8 cellular contexts compared by ENCODE assay signal in the genomic region with DNA sequence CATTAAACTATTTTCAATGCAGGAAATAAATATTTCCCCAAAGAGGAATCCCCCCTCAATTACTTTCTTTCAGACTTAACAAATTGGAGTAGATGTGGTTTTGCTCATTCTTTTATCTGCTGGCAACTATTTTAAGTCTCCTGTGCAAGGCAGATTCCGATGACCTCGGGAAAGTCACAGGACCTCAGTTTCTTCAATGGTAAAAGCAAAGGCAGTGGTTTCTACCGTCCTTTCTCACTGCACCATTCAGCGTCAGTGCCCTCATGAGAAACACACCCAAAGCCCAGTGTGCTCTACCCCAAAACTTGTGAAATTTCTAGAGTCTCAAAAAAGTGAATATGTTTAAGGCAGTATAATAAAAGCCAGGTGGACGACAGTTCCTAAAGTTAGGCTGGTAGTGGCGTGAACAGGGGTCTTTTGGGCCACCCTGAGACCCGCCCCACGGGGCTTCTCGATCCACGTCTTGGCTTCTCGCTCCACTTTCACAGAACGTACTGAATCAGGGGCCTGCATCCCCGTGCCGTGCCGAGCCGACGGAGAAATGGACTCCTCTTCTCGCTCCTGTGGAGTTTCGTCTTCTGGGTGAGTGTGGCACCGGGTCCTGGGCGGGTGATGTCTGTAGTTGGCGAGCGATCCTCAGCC. TPM values are rescaled to one million over a fixed set of nuclear protein-coding genes. Genes with fewer than 3 reads are reported as not detected.
A peak's percentile ranks its signal among the peaks of the same experiment; 100 is the strongest.
DNase-seq lines count a peak whose midpoint lies in the region; ATAC-seq and TF ChIP-seq lines count a peak whose summit lies in the region.

No MANE protein-coding gene starts in this region.

- peak overlapping the region; percentile 70 for H3K4me3 ChIP-seq in HFF-Myc (replicated peaks; ENCODE audit: low read depth, low read length)
- peak overlapping the region; percentile 88 to 98 (median 90) for H3K4me3 ChIP-seq in stomach

- TF ChIP-seq CTCF in HFF-Myc (IDR thresholded peaks at IDR 0.05; ENCODE audit: low read depth, low read length, missing control alignments): no peak
- no peak for TF ChIP-seq CTCF in stomach (IDR thresholded peaks at IDR 0.05)

- no peak for ATAC-seq in GM18868 (IDR thresholded peaks at IDR 0.05; ENCODE audit: unreplicated experiment)

- 0 to 2% (median 0%) methylated on average over 12 to 23 of the region's 23 CpGs for WGBS in stomach, 5 donors

- no peak for TF ChIP-seq EP300 in stomach (IDR thresholded peaks at IDR 0.05)

- no peaks in the 10 kb centered on the region for H3K27me3 ChIP-seq in stomach

- no peaks in the 10 kb centered on the region for H3K36me3 ChIP-seq in stomach

- intact Hi-C loops in stomach (cut with DNase I; ENCODE audit: low total_unique reads): no loop called here

- H3K9me3 ChIP-seq in stomach: no peaks in the 10 kb centered on the region

- H3K27ac ChIP-seq in cingulate gyrus (ENCODE audit: low read depth, low read length) (peak overlapping the region; percentile 100), stomach (peak overlapping the region; percentile 99 to 100 (median 99))

- TF ChIP-seq POLR2A in stomach (IDR thresholded peaks at IDR 0.05): no peak

- DNase-seq in DMS79 treated with DMSO at 0.1 percent for 48 hours (lab: John Stamatoyannopoulos, UW) (peak; percentile 47), DMS79 (lab: John Stamatoyannopoulos, UW) (no peak), HFF-Myc (ENCODE audit: extremely low read depth, low read depth) (no peak), OCI-M1 (lab: John Stamatoyannopoulos, UW) (peak; percentile 48), left kidney (ENCODE audit: low read depth, low spot score) (peak; percentile 48), stomach (no peak)

- peaks cover 4 to 46% (median 28%) of the 10 kb centered on the region in 4 donors for H3K4me1 ChIP-seq in stomach

RNA-seq across cellular contexts. Expression of gene ARHGAP5, which starts 1.3 kb away (rescaled TPM):
- total RNA-seq in stomach: 100 to 1,000 TPM in 4 of 5 donors, 10 to 100 TPM in 1; 89.7 to 229 (median 131) TPM
- 10 to 100 TPM; 10.3 to 18.8 (median 15.9) TPM for polyA plus RNA-seq in stomach

Comparison
In these comparisons a context has a peak if more than half of its experiments do, and no peak if none do; other contexts are left out.
1. DNase-seq: peak in DMS79 treated with DMSO at 0.1 percent for 48 hours (single experiment), OCI-M1 (single experiment) and left kidney (single experiment); none in DMS79 (single experiment), HFF-Myc (single experiment) and stomach (single experiment).